ENCODE assay signal across 9 cellular contexts in genomic region chr21:45980697-45981096, GRCh38. TPM values are rescaled to one million over a fixed set of nuclear protein-coding genes. Genes with fewer than 3 reads are reported as not detected.
DNase-seq lines count a peak whose midpoint lies in the region; ATAC-seq and TF ChIP-seq lines count a peak whose summit lies in the region.
"Had no signal": no experiment of that assay in that cellular context is flagged by ENCODE, and none has a peak within 500 bp of the region (broad histone marks: within the 10 kb centered on the region; RNA-seq: fewer than 3 reads in every experiment).

No MANE protein-coding gene starts in this region.

- TF ChIP-seq CTCF in neural cell (IDR thresholded peaks at IDR 0.05; ENCODE audit: poor library complexity, severe bottlenecking): no peak

- peak overlapping the region; percentile 76 for H3K27ac ChIP-seq in right cardiac atrium (ENCODE audit: low read length)
- H3K27ac ChIP-seq in effector memory CD4-positive, alpha-beta T cell (ENCODE audit: insufficient read depth, low read length, poor library complexity, severe bottlenecking): no peak overlapping the region
- H3K27ac ChIP-seq in neural cell (ENCODE audit: low read length): no peak overlapping the region

- H4K20me1 ChIP-seq in neural cell (ENCODE audit: insufficient read depth): no peaks in the 10 kb centered on the region

- no peaks in the 10 kb centered on the region for H3K79me2 ChIP-seq in neural cell (replicated peaks; ENCODE audit: insufficient read depth, low read length)

- no peak overlapping the region for H3K9ac ChIP-seq in neural cell (ENCODE audit: low read length)

- peaks cover 9% of the 10 kb centered on the region for H3F3A ChIP-seq in neural cell (ENCODE audit: insufficient read depth, low read length, poor library complexity, severe bottlenecking)

- TF ChIP-seq RAD21 in neural cell (conservative IDR thresholded peaks at IDR 0.05): no peak

- no peaks in the 10 kb centered on the region for H3K4me1 ChIP-seq in right cardiac atrium (ENCODE audit: control insufficient read depth, insufficient read depth, low read length)
- peaks cover 18% of the 10 kb centered on the region for H3K4me1 ChIP-seq in effector memory CD4-positive, alpha-beta T cell (ENCODE audit: control insufficient read depth, insufficient read depth, low read length, poor library complexity, severe bottlenecking)

- no peaks in the 10 kb centered on the region for H3K36me3 ChIP-seq in effector memory CD4-positive, alpha-beta T cell (ENCODE audit: control insufficient read depth, insufficient read depth, low read length)
- no peaks in the 10 kb centered on the region for H3K36me3 ChIP-seq in neural cell (ENCODE audit: insufficient read depth, low read length)

- H3K9me3 ChIP-seq in right cardiac atrium (ENCODE audit: control insufficient read depth, low read length) (no peaks in the 10 kb centered on the region), neural cell (ENCODE audit: low read length) (no peaks in the 10 kb centered on the region)
- no peaks in the 10 kb centered on the region for H3K9me3 ChIP-seq in effector memory CD4-positive, alpha-beta T cell (ENCODE audit: control insufficient read depth, low read length)

- H3K4me2 ChIP-seq in neural cell (ENCODE audit: low read length): peak overlapping the region; percentile 55

- ATAC-seq in right cardiac atrium (no peak), left cardiac atrium (no peak), GM18907 (IDR thresholded peaks at IDR 0.05; ENCODE audit: unreplicated experiment) (no peak), HG02884 (IDR thresholded peaks at IDR 0.05; ENCODE audit: unreplicated experiment) (no peak)

- no peak for TF ChIP-seq EP300 in neural cell (conservative IDR thresholded peaks at IDR 0.05; ENCODE audit: poor library complexity, severe bottlenecking)

- DNase-seq in right cardiac atrium (no peak), left cardiac atrium (no peak), AG20443 (ENCODE audit: low spot score) (no peak), hepatic stellate cell (ENCODE audit: low spot score) (no peak)
- no peak for DNase-seq in effector memory CD4-positive, alpha-beta T cell
- DNase-seq: NCI-H2029 had no signal

- no peaks in the 10 kb centered on the region for H3K9me2 ChIP-seq in neural cell (ENCODE audit: insufficient read depth, low read length)

- intact Hi-C loops in right cardiac atrium (cut with DNase I): loop anchor here in 3 of 4 donors (5.0 kb wide), 2 partner anchors 47 to 117 kb away; partner anchors contain the start of gene COL6A2 (in 2 of the 3)
- intact Hi-C loops in left cardiac atrium (cut with DNase I): loop anchor here in 1 of 2 donors (5.0 kb wide), 1 partner anchor 117 kb away; the partner anchor contains the start of gene COL6A2

- no peaks in the 10 kb centered on the region for H3K27me3 ChIP-seq in right cardiac atrium (ENCODE audit: control insufficient read depth, insufficient read depth)
- no peaks in the 10 kb centered on the region for H3K27me3 ChIP-seq in effector memory CD4-positive, alpha-beta T cell (replicated peaks; ENCODE audit: control insufficient read depth, insufficient read depth, low read length, poor library complexity, severe bottlenecking)
- H3K27me3 ChIP-seq in neural cell (ENCODE audit: insufficient read depth, low read depth, low read length): peaks cover 2% of the 10 kb centered on the region

- H3K4me3 ChIP-seq in right cardiac atrium (ENCODE audit: low read length) (peak overlapping the region; percentile 46), neural cell (ENCODE audit: low read length) (peak overlapping the region; percentile 63)
- peak overlapping the region; percentile 44 for H3K4me3 ChIP-seq in effector memory CD4-positive, alpha-beta T cell (ENCODE audit: insufficient read depth, low read depth, low read length, poor library complexity, severe bottlenecking)

- no peak overlapping the region for H2AFZ ChIP-seq in neural cell (ENCODE audit: low read depth, low read length)

TF ChIP-seq in neural cell, 6 proteins besides CTCF, POLR2A, EP300 and RAD21:
- no peak for TF ChIP-seq MXI1 (conservative IDR thresholded peaks at IDR 0.05; ENCODE audit: poor library complexity, severe bottlenecking)
- TF ChIP-seq EZH2 (IDR thresholded peaks at IDR 0.05; ENCODE audit: borderline replicate concordance, insufficient read depth, low read length, poor library complexity, severe bottlenecking): no peak
- TF ChIP-seq TAF1 (IDR thresholded peaks at IDR 0.05; ENCODE audit: low read depth): no peak
- TF ChIP-seq POLR2AphosphoS5 (IDR thresholded peaks at IDR 0.05): no peak

RNA-seq across cellular contexts. Expression of gene COL6A1, which starts 0.9 kb away (rescaled TPM):
- 100 to 1,000 TPM; 112 to 192 (median 171) TPM for total RNA-seq in right cardiac atrium
- polyA plus RNA-seq in right cardiac atrium: 165 TPM
- 100 to 1,000 TPM; 244 to 247 TPM for total RNA-seq in left cardiac atrium
- 29.4 and 49.0 TPM in 2 replicates for polyA plus RNA-seq in neural cell
- 24.0 and 27.0 TPM in 2 replicates for polyA minus RNA-seq in neural cell
